Comparison of ENCODE assay signal across 9 cellular contexts in the genomic region with DNA sequence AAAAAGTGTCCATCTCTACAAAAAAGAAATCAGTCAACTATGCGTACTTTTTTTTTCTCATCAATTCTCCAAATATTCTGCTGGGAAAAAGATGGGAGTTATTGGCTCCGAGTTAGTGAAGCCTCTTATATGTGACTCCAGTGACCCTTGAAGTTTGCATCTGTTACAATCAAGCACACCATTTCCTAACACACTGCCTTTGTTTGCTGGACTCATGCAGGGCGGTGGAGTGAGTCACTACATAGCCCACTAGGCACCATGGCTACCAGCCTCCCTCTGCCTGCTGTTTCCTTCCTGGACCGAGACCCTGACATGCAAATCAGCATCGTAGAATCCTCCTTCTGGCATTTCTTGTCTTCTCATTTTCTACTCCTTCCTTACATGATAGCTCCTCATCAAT.
DNase-seq lines count a peak whose midpoint lies in the region; ATAC-seq and TF ChIP-seq lines count a peak whose summit lies in the region.
"Had no signal": no experiment of that assay in that cellular context is flagged by ENCODE, and none has a peak within 500 bp of the region (broad histone marks: within the 10 kb centered on the region; RNA-seq: fewer than 3 reads in every experiment).

No MANE protein-coding gene starts in this region.

- no peaks in the 10 kb centered on the region for H3K27me3 Mint-ChIP-seq in nephron progenitor cell (ENCODE audit: low read depth, poor library complexity)

- no peak for TF ChIP-seq EP300 in esophagus muscularis mucosa (IDR thresholded peaks at IDR 0.05)

- H3K36me3 ChIP-seq in ectodermal cell (ENCODE audit: control insufficient read depth, insufficient read depth, low read length) (no peaks in the 10 kb centered on the region), esophagus muscularis mucosa (no peaks in the 10 kb centered on the region)
- H3K36me3 ChIP-seq: tibial artery had no signal

- no peak for TF ChIP-seq CTCF in nephron progenitor cell (IDR thresholded peaks at IDR 0.05)
- no peak for TF ChIP-seq CTCF in esophagus muscularis mucosa (IDR thresholded peaks at IDR 0.05)

- no peak overlapping the region for H3K4me3 ChIP-seq in ectodermal cell (ENCODE audit: insufficient read depth, low read depth, low read length)
- no peak overlapping the region for H3K4me3 ChIP-seq in esophagus muscularis mucosa
- H3K4me3 ChIP-seq: tibial artery had no signal

- H3K4me1 ChIP-seq in ectodermal cell (ENCODE audit: control insufficient read depth, insufficient read depth, low read length) (peaks cover 18% of the 10 kb centered on the region), esophagus muscularis mucosa (no peaks in the 10 kb centered on the region)
- H3K4me1 ChIP-seq: tibial artery had no signal

- no peak for ATAC-seq in HG03439 (IDR thresholded peaks at IDR 0.05; ENCODE audit: unreplicated experiment)
- ATAC-seq in HG03045 (IDR thresholded peaks at IDR 0.05; ENCODE audit: unreplicated experiment): no peak

- DNase-seq in DMS 273 (lab: John Stamatoyannopoulos, UW; ENCODE audit: unreplicated experiment) (peak; percentile 71), NCI-H146 treated with DMSO at 0.1 percent for 48 hours (lab: John Stamatoyannopoulos, UW; ENCODE audit: unreplicated experiment) (peak; percentile 70), nephron progenitor cell (peak; percentile 7), posterior vena cava (ENCODE audit: low spot score) (no peak), esophagus muscularis mucosa (ENCODE audit: extremely low spot score) (no peak)
- DNase-seq: tibial artery had no signal

- H3K27ac Mint-ChIP-seq in nephron progenitor cell: peak overlapping the region; percentile 82

- no peak for TF ChIP-seq POLR2A in esophagus muscularis mucosa (IDR thresholded peaks at IDR 0.05; ENCODE audit: low read depth)

- no peaks in the 10 kb centered on the region for H3K9me3 ChIP-seq in ectodermal cell (ENCODE audit: control insufficient read depth, low read length)
- H3K9me3 ChIP-seq in esophagus muscularis mucosa: peaks cover 0 to 10% (median 0%) of the 10 kb centered on the region in 4 donors

- H3K27ac ChIP-seq in ectodermal cell (ENCODE audit: insufficient read depth, low read depth, low read length, poor library complexity, severe bottlenecking) (peak overlapping the region; percentile 92), esophagus muscularis mucosa (replicated peaks in 1 of 4) (no peak overlapping the region)
- H3K27ac ChIP-seq: tibial artery had no signal

- H3K9me3 Mint-ChIP-seq in nephron progenitor cell: peaks cover 11% of the 10 kb centered on the region

- H3K27me3 ChIP-seq in ectodermal cell (ENCODE audit: control insufficient read depth, insufficient read depth, low read length, poor library complexity, severe bottlenecking) (no peaks in the 10 kb centered on the region), esophagus muscularis mucosa (no peaks in the 10 kb centered on the region)
- H3K27me3 ChIP-seq: tibial artery had no signal

- H3K4me1 Mint-ChIP-seq in nephron progenitor cell: peaks cover 28% of the 10 kb centered on the region

- H3K36me3 Mint-ChIP-seq in nephron progenitor cell (ENCODE audit: low read depth): no peaks in the 10 kb centered on the region

- no peak overlapping the region for H3K4me3 Mint-ChIP-seq in nephron progenitor cell

- intact Hi-C loops in posterior vena cava (cut with DNase I) (no loop called here), esophagus muscularis mucosa (cut with DNase I) (no loop called here)

- 19 to 32% methylated on average over 5 of the region's 5 CpGs for WGBS in ectodermal cell, 2 experiments
- WGBS in esophagus muscularis mucosa: 75% methylated on average over 5 of the region's 5 CpGs

Comparison
In these comparisons a context has a peak if more than half of its experiments do, and no peak if none do; other contexts are left out.
1. DNase-seq: peak in DMS 273 (single experiment), NCI-H146 treated with DMSO at 0.1 percent for 48 hours (single experiment) and nephron progenitor cell (single experiment); none in posterior vena cava (single experiment) and esophagus muscularis mucosa (single experiment).